Comparison of ENCODE assay signal across 12 cellular contexts in genomic region chr9:530681-531080, GRCh38. TPM values are rescaled to one million over a fixed set of nuclear protein-coding genes. Genes with fewer than 3 reads are reported as not detected.
A peak's percentile ranks its signal among the peaks of the same experiment; 100 is the strongest.
DNase-seq lines count a peak whose midpoint lies in the region; ATAC-seq and TF ChIP-seq lines count a peak whose summit lies in the region.
"Had no signal": no experiment of that assay in that cellular context is flagged by ENCODE, and none has a peak within 500 bp of the region (broad histone marks: within the 10 kb centered on the region; RNA-seq: fewer than 3 reads in every experiment).

No MANE protein-coding gene starts in this region.

- H3K4me3 ChIP-seq in Karpas-422 (ENCODE audit: low read length) (no peak overlapping the region), right atrium auricular region (no peak overlapping the region)

- H3K9me2 ChIP-seq in Karpas-422 (replicated peaks; ENCODE audit: insufficient read depth, low read length), result no peaks in the 10 kb centered on the region

- DNase-seq in ACHN (peak; percentile 64), Karpas-422 (no peak), MCF 10A (ENCODE audit: unreplicated experiment) (peak; percentile 87), right atrium auricular region (ENCODE audit: low spot score) (peak; percentile 68), NCI-H748 treated with DMSO at 0.1 percent for 48 hours (lab: John Stamatoyannopoulos, UW) (no peak), SHP77 treated with DMSO at 0.1 percent for 48 hours (lab: John Stamatoyannopoulos, UW) (no peak), mesenteric fat pad (ENCODE audit: low spot score) (no peak)
- DNase-seq: activated T-cell treated with anti-CD3 and anti-CD28 coated beads, Interleukin-2, amount 50 U/mL, for 24 hours; DMS53; stimulated activated CD4-positive, alpha-beta T cell treated with anti-CD3 and anti-CD28 coated beads, Interleukin-4, amount 100 ng/mL, for 1 hour; stimulated activated naive CD4-positive, alpha-beta T cell had no signal

- CTCF ChIA-PET in MCF 10A (lab: Yijun Ruan, JAX), result interaction anchor here (0.6 to 0.9 kb wide), 2 partner anchors 15 to 25 kb away, joined by 3 read pairs; no protein-coding TSS in a partner anchor

- ATAC-seq in HG03159 (IDR thresholded peaks at IDR 0.05; ENCODE audit: unreplicated experiment), result no peak

- peak overlapping the region; percentile 22 for H3K4me3 Mint-ChIP-seq in MCF 10A (ENCODE audit: unreplicated experiment)
- H3K4me3 Mint-ChIP-seq: activated T-cell treated with anti-CD3 and anti-CD28 coated beads, Interleukin-2, amount 50 U/mL, for 24 hours had no signal

- intact Hi-C loops in MCF 10A (cut with micrococcal nuclease), result no loop called here

- peaks cover 49% of the 10 kb centered on the region for H3K4me1 Mint-ChIP-seq in MCF 10A (ENCODE audit: insufficient read depth, unreplicated experiment)

- no peaks in the 10 kb centered on the region for H3K27me3 Mint-ChIP-seq in MCF 10A (ENCODE audit: insufficient read depth, unreplicated experiment)

- H3K27ac ChIP-seq in Karpas-422 (ENCODE audit: low read length), result peak overlapping the region; percentile 36; the same call in 1 of the 2 replicates
- H3K27ac ChIP-seq in right atrium auricular region, result peak overlapping the region in 1 of 2 donors; percentile 60

- in situ Hi-C loops in ACHN (cut with HindIII; ENCODE audit: low pct_ligation_motif_present, low pct_unique_long_range_greater_than_20kb, low sequenced_read_pairs), result no loop called here

- no TSS peak for BruUV-seq in MCF 10A (replicated peaks; lab: Mats Ljungman, UMichigan)

- peaks cover 31% of the 10 kb centered on the region for H3K36me3 Mint-ChIP-seq in MCF 10A (ENCODE audit: insufficient read depth, unreplicated experiment)

- H3K36me3 ChIP-seq in Karpas-422 (ENCODE audit: insufficient read depth, low read length), result peaks cover 3% of the 10 kb centered on the region; the same call in 1 of the 2 replicates
- no peaks in the 10 kb centered on the region for H3K36me3 ChIP-seq in right atrium auricular region

- H3K9me3 ChIP-seq in Karpas-422 (ENCODE audit: low read length) (no peaks in the 10 kb centered on the region), right atrium auricular region (no peaks in the 10 kb centered on the region)

- no peaks in the 10 kb centered on the region for H3K9me3 Mint-ChIP-seq in MCF 10A (ENCODE audit: unreplicated experiment)
- H3K9me3 Mint-ChIP-seq: activated T-cell treated with anti-CD3 and anti-CD28 coated beads, Interleukin-2, amount 50 U/mL, for 24 hours had no signal

- peaks cover 5% of the 10 kb centered on the region; the same call in 1 of the 2 replicates for H4K20me1 ChIP-seq in Karpas-422 (ENCODE audit: insufficient read depth, low read depth, low read length)

- H3K4me2 ChIP-seq in Karpas-422 (ENCODE audit: low read depth, low read length, poor library complexity, severe bottlenecking), result no peak overlapping the region

- POLR2A ChIA-PET in MCF 10A (lab: Yijun Ruan, JAX), result interaction anchor here (0.6 to 2.8 kb wide), 17 partner anchors 15 to 182 kb away, joined by 3 to 30 read pairs (median 5); partner anchors contain the start of gene KANK1

- H3K4me1 ChIP-seq in Karpas-422 (ENCODE audit: low read length) (peaks cover 55% of the 10 kb centered on the region), right atrium auricular region (peaks cover 0 to 52% of the 10 kb centered on the region in 2 donors)

- H3K27me3 ChIP-seq in Karpas-422 (ENCODE audit: low read length) (no peaks in the 10 kb centered on the region), right atrium auricular region (no peaks in the 10 kb centered on the region)

- H2AFZ ChIP-seq in Karpas-422 (ENCODE audit: low read length), result no peak overlapping the region

- H3K27ac Mint-ChIP-seq in MCF 10A (ENCODE audit: low read depth, unreplicated experiment), result peak overlapping the region; percentile 98
- H3K27ac Mint-ChIP-seq: activated T-cell treated with anti-CD3 and anti-CD28 coated beads, Interleukin-2, amount 50 U/mL, for 24 hours had no signal

- H3K9ac ChIP-seq in Karpas-422 (ENCODE audit: low read length), result no peak overlapping the region

- peaks cover 93% of the 10 kb centered on the region for H3K79me2 ChIP-seq in Karpas-422 (ENCODE audit: low read length)

- TF ChIP-seq CTCF in MCF 10A (IDR thresholded peaks at IDR 0.05; ENCODE audit: unreplicated experiment), result no peak
- TF ChIP-seq CTCF in right atrium auricular region (IDR thresholded peaks at IDR 0.05), result no peak

RNA-seq across cellular contexts. Expression of gene KANK1, which starts 26.2 kb away (rescaled TPM):
- total RNA-seq in Karpas-422 (2014; rRNA removed; shearing (Covaris generic); ENCODE audit: low replicate concordance), result 78.7 and 82.5 TPM in 2 replicates
- total RNA-seq in MCF 10A (2022), result 46.0 and 56.1 TPM in 2 replicates
- total RNA-seq in right atrium auricular region, result 100 to 1,000 TPM; 164 to 166 TPM
- 122 TPM for total RNA-seq in mesenteric fat pad

Comparison
In these comparisons a context has a peak if more than half of its experiments do, and no peak if none do; other contexts are left out.
1. DNase-seq: peak in ACHN (single experiment), MCF 10A (single experiment) and right atrium auricular region (single experiment); none in Karpas-422 (single experiment), NCI-H748 treated with DMSO at 0.1 percent for 48 hours (single experiment), SHP77 treated with DMSO at 0.1 percent for 48 hours (single experiment) and mesenteric fat pad (single experiment).